In the genomic region with DNA sequence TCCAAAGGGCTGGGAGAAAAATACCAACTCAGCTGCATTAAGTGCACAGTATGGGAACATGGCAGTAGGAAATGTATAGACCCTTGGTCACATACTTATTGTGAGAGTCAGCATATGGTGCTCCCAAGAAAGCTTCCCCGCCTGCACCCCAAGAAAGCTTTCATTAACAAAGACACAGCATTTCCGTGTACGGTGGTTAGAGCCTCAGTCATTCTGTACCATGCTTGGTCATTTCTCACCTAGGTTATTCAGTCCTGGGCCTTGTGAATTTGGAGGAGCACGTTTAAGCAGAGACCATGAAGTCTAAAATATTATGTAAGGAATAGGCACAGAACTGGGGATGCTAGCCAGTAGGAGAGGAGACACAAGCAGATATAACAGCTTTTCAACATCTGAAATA, we compare ENCODE assay signal across 2 cellular contexts.
TF ChIP-seq lines count a peak whose summit lies in the region.

No MANE protein-coding gene starts in this region.

TF ChIP-seq in HepG2, 621 proteins besides CTCF, POLR2A, EP300 and RAD21:
- no peak for TF ChIP-seq ZNF816 (CRISPR knock-in tag; IDR thresholded peaks at IDR 0.05; ENCODE audit: borderline replicate concordance)
- no peak for TF ChIP-seq ZNF383 (CRISPR knock-in tag; IDR thresholded peaks at IDR 0.05; ENCODE audit: borderline replicate concordance)
- no peak for TF ChIP-seq ZNF496 (CRISPR knock-in tag; IDR thresholded peaks at IDR 0.05; ENCODE audit: insufficient replicate concordance)
- TF ChIP-seq, protein P1, sequence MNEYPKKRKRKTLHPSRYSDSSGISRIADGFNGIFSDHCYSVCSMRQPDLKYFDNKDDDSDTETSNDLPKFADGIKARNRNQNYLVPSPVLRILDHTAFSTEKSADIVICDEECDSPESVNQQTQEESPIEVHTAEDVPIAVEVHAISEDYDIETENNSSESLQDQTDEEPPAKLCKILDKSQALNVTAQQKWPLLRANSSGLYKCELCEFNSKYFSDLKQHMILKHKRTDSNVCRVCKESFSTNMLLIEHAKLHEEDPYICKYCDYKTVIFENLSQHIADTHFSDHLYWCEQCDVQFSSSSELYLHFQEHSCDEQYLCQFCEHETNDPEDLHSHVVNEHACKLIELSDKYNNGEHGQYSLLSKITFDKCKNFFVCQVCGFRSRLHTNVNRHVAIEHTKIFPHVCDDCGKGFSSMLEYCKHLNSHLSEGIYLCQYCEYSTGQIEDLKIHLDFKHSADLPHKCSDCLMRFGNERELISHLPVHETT (CRISPR knock-in tag; conservative IDR thresholded peaks at IDR 0.05): no peak
- TF ChIP-seq, protein P2, sequence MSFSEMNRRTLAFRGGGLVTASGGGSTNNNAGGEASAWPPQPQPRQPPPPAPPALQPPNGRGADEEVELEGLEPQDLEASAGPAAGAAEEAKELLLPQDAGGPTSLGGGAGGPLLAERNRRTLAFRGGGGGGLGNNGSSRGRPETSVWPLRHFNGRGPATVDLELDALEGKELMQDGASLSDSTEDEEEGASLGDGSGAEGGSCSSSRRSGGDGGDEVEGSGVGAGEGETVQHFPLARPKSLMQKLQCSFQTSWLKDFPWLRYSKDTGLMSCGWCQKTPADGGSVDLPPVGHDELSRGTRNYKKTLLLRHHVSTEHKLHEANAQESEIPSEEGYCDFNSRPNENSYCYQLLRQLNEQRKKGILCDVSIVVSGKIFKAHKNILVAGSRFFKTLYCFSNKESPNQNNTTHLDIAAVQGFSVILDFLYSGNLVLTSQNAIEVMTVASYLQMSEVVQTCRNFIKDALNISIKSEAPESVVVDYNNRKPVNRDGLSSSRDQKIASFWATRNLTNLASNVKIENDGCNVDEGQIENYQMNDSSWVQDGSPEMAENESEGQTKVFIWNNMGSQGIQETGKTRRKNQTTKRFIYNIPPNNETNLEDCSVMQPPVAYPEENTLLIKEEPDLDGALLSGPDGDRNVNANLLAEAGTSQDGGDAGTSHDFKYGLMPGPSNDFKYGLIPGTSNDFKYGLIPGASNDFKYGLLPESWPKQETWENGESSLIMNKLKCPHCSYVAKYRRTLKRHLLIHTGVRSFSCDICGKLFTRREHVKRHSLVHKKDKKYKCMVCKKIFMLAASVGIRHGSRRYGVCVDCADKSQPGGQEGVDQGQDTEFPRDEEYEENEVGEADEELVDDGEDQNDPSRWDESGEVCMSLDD (CRISPR knock-in tag; IDR thresholded peaks at IDR 0.05; ENCODE audit: borderline replicate concordance): no peak
- TF ChIP-seq, protein P3, sequence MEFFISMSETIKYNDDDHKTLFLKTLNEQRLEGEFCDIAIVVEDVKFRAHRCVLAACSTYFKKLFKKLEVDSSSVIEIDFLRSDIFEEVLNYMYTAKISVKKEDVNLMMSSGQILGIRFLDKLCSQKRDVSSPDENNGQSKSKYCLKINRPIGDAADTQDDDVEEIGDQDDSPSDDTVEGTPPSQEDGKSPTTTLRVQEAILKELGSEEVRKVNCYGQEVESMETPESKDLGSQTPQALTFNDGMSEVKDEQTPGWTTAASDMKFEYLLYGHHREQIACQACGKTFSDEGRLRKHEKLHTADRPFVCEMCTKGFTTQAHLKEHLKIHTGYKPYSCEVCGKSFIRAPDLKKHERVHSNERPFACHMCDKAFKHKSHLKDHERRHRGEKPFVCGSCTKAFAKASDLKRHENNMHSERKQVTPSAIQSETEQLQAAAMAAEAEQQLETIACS (CRISPR knock-in tag; IDR thresholded peaks at IDR 0.05): no peak
- no peak for TF ChIP-seq SALL1 (CRISPR knock-in tag; IDR thresholded peaks at IDR 0.05)
- TF ChIP-seq, protein P4, sequence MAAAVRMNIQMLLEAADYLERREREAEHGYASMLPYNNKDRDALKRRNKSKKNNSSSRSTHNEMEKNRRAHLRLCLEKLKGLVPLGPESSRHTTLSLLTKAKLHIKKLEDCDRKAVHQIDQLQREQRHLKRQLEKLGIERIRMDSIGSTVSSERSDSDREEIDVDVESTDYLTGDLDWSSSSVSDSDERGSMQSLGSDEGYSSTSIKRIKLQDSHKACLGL (CRISPR knock-in tag; IDR thresholded peaks at IDR 0.05): no peak
- TF ChIP-seq ZKSCAN1 (IDR thresholded peaks at IDR 0.05; ENCODE audit: low read length): no peak
- TF ChIP-seq, protein P5, sequence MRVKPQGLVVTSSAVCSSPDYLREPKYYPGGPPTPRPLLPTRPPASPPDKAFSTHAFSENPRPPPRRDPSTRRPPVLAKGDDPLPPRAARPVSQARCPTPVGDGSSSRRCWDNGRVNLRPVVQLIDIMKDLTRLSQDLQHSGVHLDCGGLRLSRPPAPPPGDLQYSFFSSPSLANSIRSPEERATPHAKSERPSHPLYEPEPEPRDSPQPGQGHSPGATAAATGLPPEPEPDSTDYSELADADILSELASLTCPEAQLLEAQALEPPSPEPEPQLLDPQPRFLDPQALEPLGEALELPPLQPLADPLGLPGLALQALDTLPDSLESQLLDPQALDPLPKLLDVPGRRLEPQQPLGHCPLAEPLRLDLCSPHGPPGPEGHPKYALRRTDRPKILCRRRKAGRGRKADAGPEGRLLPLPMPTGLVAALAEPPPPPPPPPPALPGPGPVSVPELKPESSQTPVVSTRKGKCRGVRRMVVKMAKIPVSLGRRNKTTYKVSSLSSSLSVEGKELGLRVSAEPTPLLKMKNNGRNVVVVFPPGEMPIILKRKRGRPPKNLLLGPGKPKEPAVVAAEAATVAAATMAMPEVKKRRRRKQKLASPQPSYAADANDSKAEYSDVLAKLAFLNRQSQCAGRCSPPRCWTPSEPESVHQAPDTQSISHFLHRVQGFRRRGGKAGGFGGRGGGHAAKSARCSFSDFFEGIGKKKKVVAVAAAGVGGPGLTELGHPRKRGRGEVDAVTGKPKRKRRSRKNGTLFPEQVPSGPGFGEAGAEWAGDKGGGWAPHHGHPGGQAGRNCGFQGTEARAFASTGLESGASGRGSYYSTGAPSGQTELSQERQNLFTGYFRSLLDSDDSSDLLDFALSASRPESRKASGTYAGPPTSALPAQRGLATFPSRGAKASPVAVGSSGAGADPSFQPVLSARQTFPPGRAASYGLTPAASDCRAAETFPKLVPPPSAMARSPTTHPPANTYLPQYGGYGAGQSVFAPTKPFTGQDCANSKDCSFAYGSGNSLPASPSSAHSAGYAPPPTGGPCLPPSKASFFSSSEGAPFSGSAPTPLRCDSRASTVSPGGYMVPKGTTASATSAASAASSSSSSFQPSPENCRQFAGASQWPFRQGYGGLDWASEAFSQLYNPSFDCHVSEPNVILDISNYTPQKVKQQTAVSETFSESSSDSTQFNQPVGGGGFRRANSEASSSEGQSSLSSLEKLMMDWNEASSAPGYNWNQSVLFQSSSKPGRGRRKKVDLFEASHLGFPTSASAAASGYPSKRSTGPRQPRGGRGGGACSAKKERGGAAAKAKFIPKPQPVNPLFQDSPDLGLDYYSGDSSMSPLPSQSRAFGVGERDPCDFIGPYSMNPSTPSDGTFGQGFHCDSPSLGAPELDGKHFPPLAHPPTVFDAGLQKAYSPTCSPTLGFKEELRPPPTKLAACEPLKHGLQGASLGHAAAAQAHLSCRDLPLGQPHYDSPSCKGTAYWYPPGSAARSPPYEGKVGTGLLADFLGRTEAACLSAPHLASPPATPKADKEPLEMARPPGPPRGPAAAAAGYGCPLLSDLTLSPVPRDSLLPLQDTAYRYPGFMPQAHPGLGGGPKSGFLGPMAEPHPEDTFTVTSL (CRISPR knock-in tag; IDR thresholded peaks at IDR 0.05; ENCODE audit: borderline replicate concordance): no peak
- TF ChIP-seq RBM22 (optimal IDR thresholded peaks at IDR 0.05; ENCODE audit: low read length): no peak

TF ChIP-seq in K562, 482 proteins besides CTCF, POLR2A, EP300 and RAD21:
- TF ChIP-seq, protein P6, sequence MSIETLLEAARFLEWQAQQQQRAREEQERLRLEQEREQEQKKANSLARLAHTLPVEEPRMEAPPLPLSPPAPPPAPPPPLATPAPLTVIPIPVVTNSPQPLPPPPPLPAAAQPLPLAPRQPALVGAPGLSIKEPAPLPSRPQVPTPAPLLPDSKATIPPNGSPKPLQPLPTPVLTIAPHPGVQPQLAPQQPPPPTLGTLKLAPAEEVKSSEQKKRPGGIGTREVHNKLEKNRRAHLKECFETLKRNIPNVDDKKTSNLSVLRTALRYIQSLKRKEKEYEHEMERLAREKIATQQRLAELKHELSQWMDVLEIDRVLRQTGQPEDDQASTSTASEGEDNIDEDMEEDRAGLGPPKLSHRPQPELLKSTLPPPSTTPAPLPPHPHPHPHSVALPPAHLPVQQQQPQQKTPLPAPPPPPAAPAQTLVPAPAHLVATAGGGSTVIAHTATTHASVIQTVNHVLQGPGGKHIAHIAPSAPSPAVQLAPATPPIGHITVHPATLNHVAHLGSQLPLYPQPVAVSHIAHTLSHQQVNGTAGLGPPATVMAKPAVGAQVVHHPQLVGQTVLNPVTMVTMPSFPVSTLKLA (conservative IDR thresholded peaks at IDR 0.05): no peak
- peak; percentile 21; the same call in 1 of the 2 replicates for TF ChIP-seq POLR2AphosphoS5 (IDR thresholded peaks at IDR 0.05; ENCODE audit: control insufficient read depth, insufficient read depth, low read depth, low read length)
TF ChIP-seq in K562: peak in this region for 1.
